1 cellular context compared by ENCODE assay signal in genomic region chr10:75111367-75111905, GRCh38.
TF ChIP-seq lines count a peak whose summit lies in the region.

SAMD8 (plus strand) TSS chr10:75111656; CDS start chr10:75150529, 38,873 bp downstream.

TF ChIP-seq in HepG2, 621 proteins besides CTCF, POLR2A, EP300 and RAD21 (continued from another document and continues in another):
- TF ChIP-seq ZBTB3 (CRISPR knock-in tag; IDR thresholded peaks at IDR 0.05; ENCODE audit: borderline replicate concordance, low read depth) (peak; percentile 54; the same call in 1 of the 2 replicates), SP2 (CRISPR knock-in tag; IDR thresholded peaks at IDR 0.05) (peak; percentile 53), ZNF484 (CRISPR knock-in tag; IDR thresholded peaks at IDR 0.05; ENCODE audit: borderline replicate concordance, low read depth) (no peak), CC2D1A (CRISPR knock-in tag; IDR thresholded peaks at IDR 0.05) (no peak), TCF7L2 (IDR thresholded peaks at IDR 0.05; ENCODE audit: low read depth, low read length) (no peak), NKX3-1 (CRISPR knock-in tag; IDR thresholded peaks at IDR 0.05) (no peak), ZNF780A (CRISPR knock-in tag; IDR thresholded peaks at IDR 0.05) (0 out of 2 replicates have a peak, but pooled peaks have one; percentile 25), ZNF788 (CRISPR knock-in tag; IDR thresholded peaks at IDR 0.05; ENCODE audit: borderline replicate concordance) (peak; percentile 59; the same call in 1 of the 2 replicates), NFIB (CRISPR knock-in tag; IDR thresholded peaks at IDR 0.05; ENCODE audit: borderline replicate concordance) (no peak), ZNF547 (CRISPR knock-in tag; IDR thresholded peaks at IDR 0.05) (peak; percentile 69; the same call in 1 of the 2 replicates), YEATS4 (CRISPR knock-in tag; IDR thresholded peaks at IDR 0.05; ENCODE audit: borderline replicate concordance) (peak; percentile 60; the same call in 1 of the 2 replicates), HOXA5 (CRISPR knock-in tag; IDR thresholded peaks at IDR 0.05) (0 out of 2 replicates have a peak, but pooled peaks have one; percentile 28), GMEB2 (CRISPR knock-in tag; IDR thresholded peaks at IDR 0.05; ENCODE audit: low read depth) (0 out of 2 replicates have a peak, but pooled peaks have one; percentile 34), MNT (IDR thresholded peaks at IDR 0.05) (no peak), ZNF639 (CRISPR knock-in tag; conservative IDR thresholded peaks at IDR 0.05) (peak; percentile 100), TCF12 (IDR thresholded peaks at IDR 0.05) (no peak), TCF12 (CRISPR knock-in tag; IDR thresholded peaks at IDR 0.05) (0 out of 2 replicates have a peak, but pooled peaks have one; percentile 50), GABPA (IDR thresholded peaks at IDR 0.05; ENCODE audit: low read depth, low read length) (peak; percentile 74), GABPA (CRISPR knock-in tag; IDR thresholded peaks at IDR 0.05; ENCODE audit: low read depth) (peak; percentile 83), NCOA5 (CRISPR knock-in tag; IDR thresholded peaks at IDR 0.05) (no peak), NFE2L2 (IDR thresholded peaks at IDR 0.05; ENCODE audit: low read length) (no peak), ZNF703 (CRISPR knock-in tag; IDR thresholded peaks at IDR 0.05; ENCODE audit: borderline replicate concordance) (no peak), CBX5 (CRISPR knock-in tag; IDR thresholded peaks at IDR 0.05; ENCODE audit: borderline replicate concordance) (no peak), ZNF7 (CRISPR knock-in tag; IDR thresholded peaks at IDR 0.05) (no peak), PAX8 (CRISPR knock-in tag; IDR thresholded peaks at IDR 0.05; ENCODE audit: borderline replicate concordance) (peak; percentile 34; the same call in 1 of the 2 replicates), ERF (CRISPR knock-in tag; IDR thresholded peaks at IDR 0.05) (peak; percentile 35; the same call in 1 of the 2 replicates), ZNF264 (CRISPR knock-in tag; IDR thresholded peaks at IDR 0.05) (no peak), MXD3 (CRISPR knock-in tag; IDR thresholded peaks at IDR 0.05) (no peak), ZNF20 (CRISPR knock-in tag; IDR thresholded peaks at IDR 0.05) (no peak), POLR2G (IDR thresholded peaks at IDR 0.05; ENCODE audit: low read depth, low read length) (peak; percentile 82; the same call in 1 of the 2 replicates), REXO4 (CRISPR knock-in tag; IDR thresholded peaks at IDR 0.05; ENCODE audit: borderline replicate concordance) (no peak), HDAC6 (IDR thresholded peaks at IDR 0.05; ENCODE audit: low read depth, low read length) (no peak), ZMAT5 (CRISPR knock-in tag; IDR thresholded peaks at IDR 0.05; ENCODE audit: borderline replicate concordance, low read depth) (no peak), FOXM1 (CRISPR knock-in tag; IDR thresholded peaks at IDR 0.05) (no peak), ZNF839 (CRISPR knock-in tag; IDR thresholded peaks at IDR 0.05; ENCODE audit: borderline replicate concordance) (no peak), HOXD1 (CRISPR knock-in tag; IDR thresholded peaks at IDR 0.05) (no peak), ZNF276 (CRISPR knock-in tag; IDR thresholded peaks at IDR 0.05; ENCODE audit: low read depth) (no peak), ZNF574 (CRISPR knock-in tag; IDR thresholded peaks at IDR 0.05) (peak; percentile 67), IKZF1 (IDR thresholded peaks at IDR 0.05) (no peak), SIN3B (IDR thresholded peaks at IDR 0.05; ENCODE audit: low read length) (no peak), ZNF501 (CRISPR knock-in tag; IDR thresholded peaks at IDR 0.05) (peak; percentile 30; the same call in 1 of the 2 replicates), MEIS2 (CRISPR knock-in tag; IDR thresholded peaks at IDR 0.05) (no peak), NR3C1 (CRISPR knock-in tag; IDR thresholded peaks at IDR 0.05) (no peak), IRF2 (CRISPR knock-in tag; IDR thresholded peaks at IDR 0.05) (peak; percentile 42; the same call in 1 of the 2 replicates), MBD4 (IDR thresholded peaks at IDR 0.05; ENCODE audit: borderline replicate concordance, low read length) (no peak), SIX1 (CRISPR knock-in tag; IDR thresholded peaks at IDR 0.05; ENCODE audit: borderline replicate concordance) (0 out of 2 replicates have a peak, but pooled peaks have one; percentile 5), HCFC1 (IDR thresholded peaks at IDR 0.05; ENCODE audit: low read depth, low read length) (peak; percentile 41; the same call in 1 of the 2 replicates), RORA (CRISPR knock-in tag; IDR thresholded peaks at IDR 0.05) (no peak), ZNF510 (CRISPR knock-in tag; IDR thresholded peaks at IDR 0.05; ENCODE audit: low read depth) (0 out of 2 replicates have a peak, but pooled peaks have one; percentile 65), BHLHE40 (IDR thresholded peaks at IDR 0.05; ENCODE audit: low read length) (no peak), ZIK1 (CRISPR knock-in tag; IDR thresholded peaks at IDR 0.05; ENCODE audit: borderline replicate concordance, low read depth) (no peak), ZMYM4 (CRISPR knock-in tag; IDR thresholded peaks at IDR 0.05) (peak; percentile 76), HHEX (CRISPR knock-in tag; IDR thresholded peaks at IDR 0.05) (no peak), FOXO1 (CRISPR knock-in tag; IDR thresholded peaks at IDR 0.05) (no peak)
- TF ChIP-seq, protein P1, sequence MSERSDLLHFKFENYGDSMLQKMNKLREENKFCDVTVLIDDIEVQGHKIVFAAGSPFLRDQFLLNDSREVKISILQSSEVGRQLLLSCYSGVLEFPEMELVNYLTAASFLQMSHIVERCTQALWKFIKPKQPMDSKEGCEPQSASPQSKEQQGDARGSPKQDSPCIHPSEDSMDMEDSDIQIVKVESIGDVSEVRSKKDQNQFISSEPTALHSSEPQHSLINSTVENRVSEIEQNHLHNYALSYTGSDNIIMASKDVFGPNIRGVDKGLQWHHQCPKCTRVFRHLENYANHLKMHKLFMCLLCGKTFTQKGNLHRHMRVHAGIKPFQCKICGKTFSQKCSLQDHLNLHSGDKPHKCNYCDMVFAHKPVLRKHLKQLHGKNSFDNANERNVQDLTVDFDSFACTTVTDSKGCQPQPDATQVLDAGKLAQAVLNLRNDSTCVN (CRISPR knock-in tag; IDR thresholded peaks at IDR 0.05; ENCODE audit: borderline replicate concordance), result peak; percentile 17; the same call in 1 of the 2 replicates
- TF ChIP-seq, protein P2, sequence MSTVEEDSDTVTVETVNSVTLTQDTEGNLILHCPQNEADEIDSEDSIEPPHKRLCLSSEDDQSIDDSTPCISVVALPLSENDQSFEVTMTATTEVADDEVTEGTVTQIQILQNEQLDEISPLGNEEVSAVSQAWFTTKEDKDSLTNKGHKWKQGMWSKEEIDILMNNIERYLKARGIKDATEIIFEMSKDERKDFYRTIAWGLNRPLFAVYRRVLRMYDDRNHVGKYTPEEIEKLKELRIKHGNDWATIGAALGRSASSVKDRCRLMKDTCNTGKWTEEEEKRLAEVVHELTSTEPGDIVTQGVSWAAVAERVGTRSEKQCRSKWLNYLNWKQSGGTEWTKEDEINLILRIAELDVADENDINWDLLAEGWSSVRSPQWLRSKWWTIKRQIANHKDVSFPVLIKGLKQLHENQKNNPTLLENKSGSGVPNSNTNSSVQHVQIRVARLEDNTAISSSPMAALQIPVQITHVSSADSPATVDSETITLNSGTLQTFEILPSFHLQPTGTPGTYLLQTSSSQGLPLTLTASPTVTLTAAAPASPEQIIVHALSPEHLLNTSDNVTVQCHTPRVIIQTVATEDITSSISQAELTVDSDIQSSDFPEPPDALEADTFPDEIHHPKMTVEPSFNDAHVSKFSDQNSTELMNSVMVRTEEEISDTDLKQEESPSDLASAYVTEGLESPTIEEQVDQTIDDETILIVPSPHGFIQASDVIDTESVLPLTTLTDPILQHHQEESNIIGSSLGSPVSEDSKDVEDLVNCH (CRISPR knock-in tag; IDR thresholded peaks at IDR 0.05), result no peak
